In the genomic region with DNA sequence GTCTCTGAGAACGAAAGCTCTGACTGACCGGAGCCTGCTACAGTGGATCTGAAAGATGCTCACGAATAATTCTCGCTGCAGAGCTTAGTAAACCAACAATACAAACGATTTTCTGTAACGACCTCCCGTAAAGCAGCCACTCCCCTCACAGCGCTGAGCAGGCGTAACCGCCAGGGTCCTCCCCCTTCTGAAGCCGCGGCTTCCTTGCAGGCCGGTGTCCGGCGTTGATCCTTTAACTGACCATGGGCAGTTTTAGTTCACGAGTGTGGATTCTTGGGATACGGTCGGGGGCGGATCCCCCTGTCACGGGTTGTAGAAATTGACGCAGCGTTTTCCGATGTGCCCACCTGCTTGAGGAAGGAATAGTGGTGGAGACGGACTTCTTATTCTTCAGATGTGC, we compare ENCODE assay signal across 16 cellular contexts.
A peak's percentile ranks its signal among the peaks of the same experiment; 100 is the strongest.
DNase-seq lines count a peak whose midpoint lies in the region; ATAC-seq, FAIRE-seq and TF ChIP-seq lines count a peak whose summit lies in the region.
"Had no signal": no experiment of that assay in that cellular context is flagged by ENCODE, and none has a peak within 500 bp of the region (broad histone marks: within the 10 kb centered on the region; RNA-seq: fewer than 3 reads in every experiment).

No MANE protein-coding gene starts in this region.

- H3K9me3 ChIP-seq in HepG2 (ENCODE audit: low read length): no peaks in the 10 kb centered on the region
- no peaks in the 10 kb centered on the region for H3K9me3 ChIP-seq in right lobe of liver
- no peaks in the 10 kb centered on the region for H3K9me3 ChIP-seq in GM12878 (replicated peaks; ENCODE audit: control insufficient read depth, insufficient read depth, low read length)
- H3K9me3 ChIP-seq in naive thymus-derived CD4-positive, alpha-beta T cell (ENCODE audit: control insufficient read depth in 2 of 3, low read length in 3 of 3): no peaks in the 10 kb centered on the region
- H3K9me3 ChIP-seq: SJSA1 had no signal

- no peak overlapping the region for H3K9ac ChIP-seq in HepG2 (ENCODE audit: insufficient read depth, low read depth, low read length)
- no peak overlapping the region for H3K9ac ChIP-seq in GM12878 (ENCODE audit: control insufficient read depth, insufficient read depth, low read length)

- no peaks in the 10 kb centered on the region for H3K27me3 Mint-ChIP-seq in naive thymus-derived CD4-positive, alpha-beta T cell

- intact Hi-C loops in HepG2 (cut with micrococcal nuclease; ENCODE audit: unreplicated experiment) (no loop called here), right lobe of liver (cut with DNase I) (no loop called here), GM12878 (cut with micrococcal nuclease; ENCODE audit: unreplicated experiment) (loop anchor here (5.0 kb wide), 1 partner anchor 107 kb away; no protein-coding TSS in a partner anchor)
- intact Hi-C loops in naive thymus-derived CD4-positive, alpha-beta T cell (cut with micrococcal nuclease): no loop called here

- H3K9me3 Mint-ChIP-seq in naive thymus-derived CD4-positive, alpha-beta T cell: peaks cover 0 to 7% (median 0%) of the 10 kb centered on the region in 11 donors

- H3K4me3 Mint-ChIP-seq in naive thymus-derived CD4-positive, alpha-beta T cell: no peak overlapping the region

- WGBS in HepG2 (ENCODE audit: low lambda C conversion rate): 96% methylated on average over 24 of the region's 24 CpGs
- 94% methylated on average over 11 of the region's 24 CpGs for WGBS in right lobe of liver (ENCODE audit: insufficient coverage, low coverage, low lambda C conversion rate, missing lambda C conversion rate)
- 98% methylated on average over 24 of the region's 24 CpGs for WGBS in GM12878 (ENCODE audit: insufficient coverage, insufficient replicate concordance, low lambda C conversion rate, missing lambda C conversion rate)

- CTCF ChIA-PET in HepG2 (lab: Yijun Ruan, JAX; ENCODE audit: low intra/inter-chr PET ratio, low total read pairs): no interaction called here
- CTCF ChIA-PET in GM12878 (lab: Yijun Ruan, JAX): no interaction called here
- CTCF ChIA-PET in naive thymus-derived CD4-positive, alpha-beta T cell (lab: Charles Lee): no interaction called here

- RAD21 ChIA-PET in GM12878 (lab: Charles Lee; ENCODE audit: unreplicated experiment): no interaction called here

- H4K20me1 ChIP-seq in HepG2 (ENCODE audit: insufficient read depth, low read length): peaks cover 56% of the 10 kb centered on the region
- H4K20me1 ChIP-seq in GM12878 (ENCODE audit: control insufficient read depth, insufficient read depth): no peaks in the 10 kb centered on the region

- POLR2A ChIA-PET in HepG2 (lab: Yijun Ruan, JAX) (no interaction called here), GM12878 (lab: Charles Lee) (no interaction called here)
- POLR2A ChIA-PET in naive thymus-derived CD4-positive, alpha-beta T cell (lab: Charles Lee): no interaction called here

- TF ChIP-seq CTCF in HepG2 (CRISPR knock-in tag; IDR thresholded peaks at IDR 0.05): no peak
- no peak for TF ChIP-seq CTCF in right lobe of liver (IDR thresholded peaks at IDR 0.05)
- TF ChIP-seq CTCF in GM12878 (IDR thresholded peaks at IDR 0.05 in 2 of 3, conservative IDR thresholded peaks at IDR 0.05 in 1 of 3; ENCODE audit: control insufficient read depth in 2 of 3, extremely low read depth in 1 of 3, insufficient read depth in 1 of 3, low read depth in 3 of 3, low read length in 3 of 3): no peak

- H3K4me1 ChIP-seq in HepG2 (ENCODE audit: insufficient read depth, low read length) (peaks cover 10% of the 10 kb centered on the region), right lobe of liver (no peaks in the 10 kb centered on the region), GM12878 (ENCODE audit: control insufficient read depth, insufficient read depth, low read length) (peaks cover 19% of the 10 kb centered on the region)
- peaks cover 11 to 24% of the 10 kb centered on the region in 2 donors for H3K4me1 ChIP-seq in naive thymus-derived CD4-positive, alpha-beta T cell (ENCODE audit: control insufficient read depth in 2 of 2, insufficient read depth in 2 of 2, low read length in 2 of 2)
- H3K4me1 ChIP-seq: SJSA1 had no signal

- TF ChIP-seq EP300 in HepG2 (IDR thresholded peaks at IDR 0.05; ENCODE audit: low read depth in 2 of 2, low read length in 2 of 2) (no peak), HepG2 (CRISPR knock-in tag; IDR thresholded peaks at IDR 0.05; ENCODE audit: borderline replicate concordance) (no peak), GM12878 (IDR thresholded peaks at IDR 0.05; ENCODE audit: borderline replicate concordance in 1 of 2, control insufficient read depth in 1 of 2, low read depth in 2 of 2, low read length in 2 of 2) (no peak)

- SMC1A ChIA-PET in GM12878 (lab: Charles Lee; ENCODE audit: uncharacterized antibody, unreplicated experiment): no interaction called here

- in situ Hi-C loops in HepG2 (cut with HindIII; ENCODE audit: extremely low pct_ligation_motif_present, low pct_unique_long_range_greater_than_20kb): no loop called here
- in situ Hi-C loops in GM12878 (cut with MboI): no loop called here

- H3K36me3 ChIP-seq in HepG2 (replicated peaks in 1 of 2; ENCODE audit: control insufficient read depth in 1 of 2, insufficient read depth in 2 of 2, low read length in 2 of 2) (peaks cover 21 to 41% of the 10 kb centered on the region in 2 experiments), right lobe of liver (no peaks in the 10 kb centered on the region), GM12878 (ENCODE audit: control insufficient read depth in 2 of 2, insufficient read depth in 2 of 2, low read length in 1 of 2) (peaks cover 0 to 2% of the 10 kb centered on the region in 2 experiments; a peak in 2 of 4 replicates)
- H3K36me3 ChIP-seq in naive thymus-derived CD4-positive, alpha-beta T cell (ENCODE audit: control insufficient read depth in 2 of 3, insufficient read depth in 3 of 3, low read length in 3 of 3): peaks cover 0 to 9% (median 0%) of the 10 kb centered on the region in 3 experiments
- H3K36me3 ChIP-seq: SJSA1 had no signal

- BruUV-seq in HepG2 (replicated peaks; lab: Mats Ljungman, UMichigan) (no TSS peak), GM12878 (replicated peaks; lab: Mats Ljungman, UMichigan) (no TSS peak)

- TF ChIP-seq POLR2A in HepG2 (IDR thresholded peaks at IDR 0.05; ENCODE audit: insufficient read depth in 1 of 2, low read depth in 2 of 2, low read length in 2 of 2) (no peak), right lobe of liver (IDR thresholded peaks at IDR 0.05) (no peak), GM12878 (IDR thresholded peaks at IDR 0.05; ENCODE audit: low read depth, low read length) (no peak)

- H3K27ac Mint-ChIP-seq in naive thymus-derived CD4-positive, alpha-beta T cell: peak overlapping the region in 7 of 9 donors; percentile 5 to 52 (median 28)

- H3K4me3 ChIP-seq in HepG2 (replicated peaks in 1 of 3; ENCODE audit: insufficient read depth in 1 of 3, low read depth in 2 of 3, low read length in 3 of 3) (no peak overlapping the region), right lobe of liver (no peak overlapping the region), GM12878 (no peak overlapping the region)
- H3K4me3 ChIP-seq in naive thymus-derived CD4-positive, alpha-beta T cell (ENCODE audit: low read length): no peak overlapping the region
- H3K4me3 ChIP-seq: SJSA1 had no signal

- peaks cover 0 to 18% (median 2%) of the 10 kb centered on the region in 5 donors for H3K36me3 Mint-ChIP-seq in naive thymus-derived CD4-positive, alpha-beta T cell

- DNase-seq in HepG2 (ENCODE audit: low spot score) (no peak), right lobe of liver (no peak), GM12878 (ENCODE audit: low read depth, low spot score) (no peak), putamen (ENCODE audit: low spot score) (no peak)
- no peak for DNase-seq in naive thymus-derived CD4-positive, alpha-beta T cell
- DNase-seq: GOT3, KG1, NCI-H1417 treated with DMSO at 0.1 percent for 48 hours, NCI-H2029, NCI-H2171 treated with DMSO at 0.1 percent for 48 hours, NCI-H82, PC-3 had no signal

- H3K4me1 Mint-ChIP-seq in naive thymus-derived CD4-positive, alpha-beta T cell: peaks cover 20 to 44% (median 33%) of the 10 kb centered on the region in 7 donors

- ATAC-seq in HepG2: no peak
- ATAC-seq in right lobe of liver: no peak
- ATAC-seq in GM12878: no peak
- no peak for ATAC-seq in naive thymus-derived CD4-positive, alpha-beta T cell
- ATAC-seq in GM18909 (IDR thresholded peaks at IDR 0.05; ENCODE audit: poor library complexity, unreplicated experiment): no peak
- no peak for ATAC-seq in GM18502 (IDR thresholded peaks at IDR 0.05; ENCODE audit: poor library complexity, unreplicated experiment)
- ATAC-seq: PC-3 had no signal

- H3K27ac ChIP-seq in HepG2 (ENCODE audit: extremely low read length, insufficient read depth, low read length) (no peak overlapping the region), right lobe of liver (no peak overlapping the region), GM12878 (ENCODE audit: control insufficient read depth, insufficient read depth) (no peak overlapping the region)
- no peak overlapping the region for H3K27ac ChIP-seq in naive thymus-derived CD4-positive, alpha-beta T cell (ENCODE audit: low read depth, low read length)
- H3K27ac ChIP-seq: C4-2B, SJSA1 had no signal

- H3K4me2 ChIP-seq in HepG2 (ENCODE audit: low read depth, low read length): no peak overlapping the region
- no peak overlapping the region for H3K4me2 ChIP-seq in GM12878 (ENCODE audit: control insufficient read depth, insufficient read depth)

- FAIRE-seq in HepG2 (lab: Jason Lieb, UNC) (no peak), GM12878 (lab: Jason Lieb, UNC) (no peak)

- TF ChIP-seq RAD21 in HepG2 (CRISPR knock-in tag; IDR thresholded peaks at IDR 0.05) (no peak), GM12878 (IDR thresholded peaks at IDR 0.05; ENCODE audit: insufficient read depth, low read depth, low read length) (no peak)

- H3K27me3 ChIP-seq in HepG2 (ENCODE audit: control insufficient read depth in 1 of 2, insufficient read depth in 2 of 2, low read length in 2 of 2): no peaks in the 10 kb centered on the region; a peak in 1 of 5 replicates
- no peaks in the 10 kb centered on the region for H3K27me3 ChIP-seq in right lobe of liver
- H3K27me3 ChIP-seq in GM12878 (replicated peaks in 1 of 2; ENCODE audit: control insufficient read depth in 2 of 2, insufficient read depth in 2 of 2, low read length in 1 of 2): no peaks in the 10 kb centered on the region
- H3K27me3 ChIP-seq in naive thymus-derived CD4-positive, alpha-beta T cell (ENCODE audit: control insufficient read depth in 2 of 2, insufficient read depth in 2 of 2, low read length in 2 of 2): no peaks in the 10 kb centered on the region
- H3K27me3 ChIP-seq: SJSA1 had no signal

- H3K79me2 ChIP-seq in HepG2 (ENCODE audit: insufficient read depth, low read length): peaks cover 71% of the 10 kb centered on the region
- H3K79me2 ChIP-seq in GM12878 (ENCODE audit: control insufficient read depth, insufficient read depth, low read length): peaks cover 15% of the 10 kb centered on the region

- no peak overlapping the region for H2AFZ ChIP-seq in HepG2 (ENCODE audit: low read length)
- H2AFZ ChIP-seq in GM12878 (ENCODE audit: control insufficient read depth, low read depth, low read length): no peak overlapping the region
